1 cellular context compared by ENCODE assay signal in genomic region chr19:18364826-18365528, GRCh38.
TF ChIP-seq lines count a peak whose summit lies in the region.

No MANE protein-coding gene starts in this region.

TF ChIP-seq in endothelial cell of umbilical vein, 7 proteins besides CTCF, POLR2A, EP300 and RAD21:
- peak; percentile 94 for TF ChIP-seq POLR2AphosphoS5 (IDR thresholded peaks at IDR 0.05; ENCODE audit: insufficient read depth, low read depth, low read length)
- TF ChIP-seq EZH2 (IDR thresholded peaks at IDR 0.05; ENCODE audit: borderline replicate concordance, low read depth, low read length, severe bottlenecking), result no peak
- TF ChIP-seq GATA2 (IDR thresholded peaks at IDR 0.05; ENCODE audit: insufficient read depth, insufficient read length, low read depth, low read length), result peak; percentile 99
- peak; percentile 69 for TF ChIP-seq FOS (IDR thresholded peaks at IDR 0.05; ENCODE audit: borderline replicate concordance, insufficient read depth, low read length)
- peak; percentile 44 for TF ChIP-seq MYC (IDR thresholded peaks at IDR 0.05; ENCODE audit: low read depth, low read length)
- TF ChIP-seq JUN (IDR thresholded peaks at IDR 0.05; ENCODE audit: borderline replicate concordance, insufficient read depth, insufficient read length, low read depth), result peak; percentile 97
- peak; percentile 7 for TF ChIP-seq MAX (IDR thresholded peaks at IDR 0.05; ENCODE audit: insufficient read depth, insufficient read length)
